16 cellular contexts compared by ENCODE assay signal in genomic region chr6:109313139-109313538, GRCh38.
DNase-seq lines count a peak whose midpoint lies in the region; ATAC-seq and TF ChIP-seq lines count a peak whose summit lies in the region.
"Had no signal": no experiment of that assay in that cellular context is flagged by ENCODE, and none has a peak within 500 bp of the region (broad histone marks: within the 10 kb centered on the region; RNA-seq: fewer than 3 reads in every experiment).

No MANE protein-coding gene starts in this region.

- DNase-seq in NCI-H82 (lab: John Stamatoyannopoulos, UW) (peak; percentile 24), NCI-H82 treated with DMSO at 0.1 percent for 48 hours (lab: John Stamatoyannopoulos, UW; ENCODE audit: unreplicated experiment) (no peak), left ventricle myocardium inferior (no peak), right lobe of liver (peak in 1 of 3 donors; percentile 51), substantia nigra (lab: John Stamatoyannopoulos, UW) (no peak)
- DNase-seq: CD8-positive, alpha-beta T cell; COR-L47; DMS153; DMS79 treated with DMSO at 0.1 percent for 48 hours; EL; IMR-90 had no signal

- H3K4me3 ChIP-seq in left ventricle myocardium inferior = no peak overlapping the region
- H3K4me3 ChIP-seq in right lobe of liver = no peak overlapping the region

- H3K27me3 ChIP-seq in left ventricle myocardium inferior (ENCODE audit: low read depth) (no peaks in the 10 kb centered on the region), right lobe of liver (no peaks in the 10 kb centered on the region)

- H3K9me3 ChIP-seq in left ventricle myocardium inferior (replicated peaks) = no peaks in the 10 kb centered on the region
- no peaks in the 10 kb centered on the region for H3K9me3 ChIP-seq in right lobe of liver

- no peaks in the 10 kb centered on the region for H3K36me3 ChIP-seq in left ventricle myocardium inferior
- no peaks in the 10 kb centered on the region for H3K36me3 ChIP-seq in right lobe of liver

- TF ChIP-seq POLR2A in right lobe of liver (IDR thresholded peaks at IDR 0.05) = no peak

- intact Hi-C loops in left ventricle myocardium inferior (cut with micrococcal nuclease) = no loop called here
- intact Hi-C loops in right lobe of liver (cut with DNase I) = no loop called here

- peak in 3 of 4 donors; percentile 8 to 64 (median 53) for ATAC-seq in right lobe of liver
- no peak for ATAC-seq in HG02571 (IDR thresholded peaks at IDR 0.05; ENCODE audit: unreplicated experiment)
- ATAC-seq in GM21528 (IDR thresholded peaks at IDR 0.05; ENCODE audit: low FRiP score, unreplicated experiment) = no peak
- ATAC-seq in GM18868 (IDR thresholded peaks at IDR 0.05; ENCODE audit: unreplicated experiment) = no peak
- ATAC-seq: CD8-positive, alpha-beta T cell; HCT116 had no signal

- H3K4me1 ChIP-seq in left ventricle myocardium inferior = no peaks in the 10 kb centered on the region
- peaks cover 0 to 24% (median 10%) of the 10 kb centered on the region in 4 donors for H3K4me1 ChIP-seq in right lobe of liver

- WGBS in right lobe of liver (ENCODE audit: insufficient coverage, low coverage, low lambda C conversion rate, missing lambda C conversion rate) = 68% methylated on average over 5 of the region's 5 CpGs

- H3K27ac ChIP-seq in left ventricle myocardium inferior (replicated peaks) = peak overlapping the region; percentile 43
- H3K27ac ChIP-seq in right lobe of liver = peak overlapping the region in 1 of 3 donors; percentile 49
- peak overlapping the region; percentile 14 for H3K27ac ChIP-seq in substantia nigra (ENCODE audit: low read depth, low read length, poor library complexity, severe bottlenecking)
- H3K27ac ChIP-seq: 22Rv1 had no signal

- TF ChIP-seq CTCF in left ventricle myocardium inferior (IDR thresholded peaks at IDR 0.05; ENCODE audit: borderline replicate concordance) (no peak), right lobe of liver (IDR thresholded peaks at IDR 0.05) (no peak)

Comparison
In these comparisons a context has a peak if more than half of its experiments do, and no peak if none do; other contexts are left out.
1. ATAC-seq: peak in right lobe of liver (3 of 4); none in HG02571 (single experiment), GM21528 (single experiment) and GM18868 (single experiment).